Comparison of ENCODE assay signal across 1 cellular context in genomic region chr16:17434006-17434405, GRCh38.
TF ChIP-seq lines count a peak whose summit lies in the region.

No MANE protein-coding gene starts in this region.

TF ChIP-seq in WTC11, 78 proteins besides CTCF, POLR2A, EP300 and RAD21:
- TF ChIP-seq ZNF121 (CRISPR knock-in tag; IDR thresholded peaks at IDR 0.05) (no peak), USF2 (CRISPR knock-in tag; IDR thresholded peaks at IDR 0.05) (no peak), ZNF232 (CRISPR knock-in tag; IDR thresholded peaks at IDR 0.05) (no peak), ZNF416 (CRISPR knock-in tag; IDR thresholded peaks at IDR 0.05) (no peak), ZBTB21 (CRISPR knock-in tag; IDR thresholded peaks at IDR 0.05; ENCODE audit: borderline replicate concordance) (no peak), MYBL2 (CRISPR knock-in tag; IDR thresholded peaks at IDR 0.05) (no peak), ZNF396 (CRISPR knock-in tag; IDR thresholded peaks at IDR 0.05; ENCODE audit: borderline replicate concordance) (no peak), NR1H2 (CRISPR knock-in tag; IDR thresholded peaks at IDR 0.05) (no peak), CBFB (CRISPR knock-in tag; IDR thresholded peaks at IDR 0.05; ENCODE audit: low read depth) (no peak), GTF2I (CRISPR knock-in tag; conservative IDR thresholded peaks at IDR 0.05) (no peak), CREM (CRISPR knock-in tag; IDR thresholded peaks at IDR 0.05) (no peak), ESRRA (CRISPR knock-in tag; IDR thresholded peaks at IDR 0.05; ENCODE audit: borderline replicate concordance) (no peak), ZNF425 (CRISPR knock-in tag; conservative IDR thresholded peaks at IDR 0.05) (no peak), SOX15 (CRISPR knock-in tag; IDR thresholded peaks at IDR 0.05) (no peak), ZNF263 (CRISPR knock-in tag; IDR thresholded peaks at IDR 0.05; ENCODE audit: low read depth) (no peak)
- TF ChIP-seq, protein P1, sequence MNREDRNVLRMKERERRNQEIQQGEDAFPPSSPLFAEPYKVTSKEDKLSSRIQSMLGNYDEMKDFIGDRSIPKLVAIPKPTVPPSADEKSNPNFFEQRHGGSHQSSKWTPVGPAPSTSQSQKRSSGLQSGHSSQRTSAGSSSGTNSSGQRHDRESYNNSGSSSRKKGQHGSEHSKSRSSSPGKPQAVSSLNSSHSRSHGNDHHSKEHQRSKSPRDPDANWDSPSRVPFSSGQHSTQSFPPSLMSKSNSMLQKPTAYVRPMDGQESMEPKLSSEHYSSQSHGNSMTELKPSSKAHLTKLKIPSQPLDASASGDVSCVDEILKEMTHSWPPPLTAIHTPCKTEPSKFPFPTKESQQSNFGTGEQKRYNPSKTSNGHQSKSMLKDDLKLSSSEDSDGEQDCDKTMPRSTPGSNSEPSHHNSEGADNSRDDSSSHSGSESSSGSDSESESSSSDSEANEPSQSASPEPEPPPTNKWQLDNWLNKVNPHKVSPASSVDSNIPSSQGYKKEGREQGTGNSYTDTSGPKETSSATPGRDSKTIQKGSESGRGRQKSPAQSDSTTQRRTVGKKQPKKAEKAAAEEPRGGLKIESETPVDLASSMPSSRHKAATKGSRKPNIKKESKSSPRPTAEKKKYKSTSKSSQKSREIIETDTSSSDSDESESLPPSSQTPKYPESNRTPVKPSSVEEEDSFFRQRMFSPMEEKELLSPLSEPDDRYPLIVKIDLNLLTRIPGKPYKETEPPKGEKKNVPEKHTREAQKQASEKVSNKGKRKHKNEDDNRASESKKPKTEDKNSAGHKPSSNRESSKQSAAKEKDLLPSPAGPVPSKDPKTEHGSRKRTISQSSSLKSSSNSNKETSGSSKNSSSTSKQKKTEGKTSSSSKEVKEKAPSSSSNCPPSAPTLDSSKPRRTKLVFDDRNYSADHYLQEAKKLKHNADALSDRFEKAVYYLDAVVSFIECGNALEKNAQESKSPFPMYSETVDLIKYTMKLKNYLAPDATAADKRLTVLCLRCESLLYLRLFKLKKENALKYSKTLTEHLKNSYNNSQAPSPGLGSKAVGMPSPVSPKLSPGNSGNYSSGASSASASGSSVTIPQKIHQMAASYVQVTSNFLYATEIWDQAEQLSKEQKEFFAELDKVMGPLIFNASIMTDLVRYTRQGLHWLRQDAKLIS (CRISPR knock-in tag; IDR thresholded peaks at IDR 0.05; ENCODE audit: borderline replicate concordance), result no peak
- TF ChIP-seq, protein P2, sequence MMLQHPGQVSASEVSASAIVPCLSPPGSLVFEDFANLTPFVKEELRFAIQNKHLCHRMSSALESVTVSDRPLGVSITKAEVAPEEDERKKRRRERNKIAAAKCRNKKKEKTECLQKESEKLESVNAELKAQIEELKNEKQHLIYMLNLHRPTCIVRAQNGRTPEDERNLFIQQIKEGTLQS (CRISPR knock-in tag; conservative IDR thresholded peaks at IDR 0.05), result no peak
- TF ChIP-seq, protein P3, sequence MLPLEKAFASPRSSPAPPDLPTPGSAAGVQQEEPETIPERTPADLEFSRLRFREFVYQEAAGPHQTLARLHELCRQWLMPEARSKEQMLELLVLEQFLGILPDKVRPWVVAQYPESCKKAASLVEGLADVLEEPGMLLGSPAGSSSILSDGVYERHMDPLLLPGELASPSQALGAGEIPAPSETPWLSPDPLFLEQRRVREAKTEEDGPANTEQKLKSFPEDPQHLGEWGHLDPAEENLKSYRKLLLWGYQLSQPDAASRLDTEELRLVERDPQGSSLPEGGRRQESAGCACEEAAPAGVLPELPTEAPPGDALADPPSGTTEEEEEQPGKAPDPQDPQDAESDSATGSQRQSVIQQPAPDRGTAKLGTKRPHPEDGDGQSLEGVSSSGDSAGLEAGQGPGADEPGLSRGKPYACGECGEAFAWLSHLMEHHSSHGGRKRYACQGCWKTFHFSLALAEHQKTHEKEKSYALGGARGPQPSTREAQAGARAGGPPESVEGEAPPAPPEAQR (CRISPR knock-in tag; IDR thresholded peaks at IDR 0.05), result no peak
